ENCODE assay signal across 8 cellular contexts in genomic region chr1:145918144-145918991, GRCh38. TPM values are rescaled to one million over a fixed set of nuclear protein-coding genes. Genes with fewer than 3 reads are reported as not detected.
A peak's percentile ranks its signal among the peaks of the same experiment; 100 is the strongest.
DNase-seq lines count a peak whose midpoint lies in the region; FAIRE-seq and TF ChIP-seq lines count a peak whose summit lies in the region.

A gene with protein sequence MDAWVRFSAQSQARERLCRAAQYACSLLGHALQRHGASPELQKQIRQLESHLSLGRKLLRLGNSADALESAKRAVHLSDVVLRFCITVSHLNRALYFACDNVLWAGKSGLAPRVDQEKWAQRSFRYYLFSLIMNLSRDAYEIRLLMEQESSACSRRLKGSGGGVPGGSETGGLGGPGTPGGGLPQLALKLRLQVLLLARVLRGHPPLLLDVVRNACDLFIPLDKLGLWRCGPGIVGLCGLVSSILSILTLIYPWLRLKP (minus strand): TSS chr1:145918717. CDS start chr1:145918688, 29 bp downstream.

- H3K27me3 ChIP-seq in neutrophil, result no peaks in the 10 kb centered on the region

- peak within 1 kb of the TSS; percentile 95 for H3K27ac Mint-ChIP-seq in HFFc6

- H3K36me3 ChIP-seq in neutrophil, result peaks cover 18% of the 10 kb centered on the region

- TF ChIP-seq CTCF in HFFc6 (IDR thresholded peaks at IDR 0.05) (0 out of 2 replicates have a peak, but pooled peaks have one; percentile 0), neutrophil (IDR thresholded peaks at IDR 0.05) (peak; percentile 31)

- H3K27me3 Mint-ChIP-seq in HFFc6 (ENCODE audit: insufficient read depth), result peaks cover 10% of the 10 kb centered on the region

- H3K9me3 Mint-ChIP-seq in HFFc6, result no peaks in the 10 kb centered on the region

- FAIRE-seq in frontal cortex (lab: Jason Lieb, UNC), result no peak

- in situ Hi-C loops in SK-MEL-5 (cut with HindIII; ENCODE audit: low pct_unique_long_range_greater_than_20kb, low sequenced_read_pairs), result no loop called here

- H3K27ac ChIP-seq in neutrophil, result peak within 1 kb of the TSS; percentile 97
- H3K27ac ChIP-seq in substantia nigra (ENCODE audit: low read depth, low read length, poor library complexity, severe bottlenecking), result peak within 1 kb of the TSS; percentile 95

- H3K4me1 ChIP-seq in neutrophil (ENCODE audit: control insufficient read depth in 1 of 2, insufficient read depth in 1 of 2, low read depth in 1 of 2, low read length in 1 of 2), result peaks cover 45 to 48% of the 10 kb centered on the region in 2 experiments

- peak within 1 kb of the TSS; percentile 97 for H3K4me3 Mint-ChIP-seq in HFFc6

- peaks cover 35% of the 10 kb centered on the region for H3K4me1 Mint-ChIP-seq in HFFc6 (ENCODE audit: low read depth)

- peak within 1 kb of the TSS; percentile 86 to 92 for H3K4me3 ChIP-seq in neutrophil (ENCODE audit: low read depth in 1 of 2, low read length in 1 of 2)

- DNase-seq in GF-D8 (lab: John Stamatoyannopoulos, UW) (peak; percentile 79), HFFc6 (peak; percentile 80), NAMALWA (ENCODE audit: low spot score) (peak; percentile 97), SK-MEL-5 (ENCODE audit: low read depth, low spot score) (peak; percentile 92), frontal cortex (ENCODE audit: low spot score in 2 of 2) (peak; percentile 81 to 85), substantia nigra (lab: John Stamatoyannopoulos, UW) (peak; percentile 62 to 98 (median 89))
- peak; percentile 93 to 96 (median 94) for DNase-seq in activated naive CD4-positive, alpha-beta T cell (lab: John Stamatoyannopoulos, UW)

- peaks cover 26% of the 10 kb centered on the region for H3K36me3 Mint-ChIP-seq in HFFc6 (ENCODE audit: low read depth)

- H3K9me3 ChIP-seq in neutrophil, result no peaks in the 10 kb centered on the region

RNA-seq across cellular contexts. Expression of the gene that starts here (rescaled TPM):
- 10 to 100 TPM; 30.3 to 41.1 (median 35.6) TPM for total RNA-seq in HFFc6 (2021; fragmentation: NEBNext Ultra II Directional; extraction: Animal tissue kit (Norgen Biotek cat#: 25700))
- 50.0 and 52.1 TPM in 2 replicates for total RNA-seq in SK-MEL-5 (2014; rRNA removed; shearing (Covaris generic))
- polyA plus RNA-seq in SK-MEL-5 (2015; cell fraction: cytosol; rRNA removed), result 54.5 and 55.1 TPM in 2 replicates
- polyA plus RNA-seq in SK-MEL-5 (2015; cell fraction: nucleus; rRNA removed), result 32.9 and 42.1 TPM in 2 replicates
- 35.5 TPM for total RNA-seq in frontal cortex

Comparison
In these comparisons a context has a peak if more than half of its experiments do, and no peak if none do; other contexts are left out.
1. Peak in every context shown above with its lines: DNase-seq, H3K4me3 ChIP-seq and H3K27ac ChIP-seq.